ENCODE assay signal across 14 cellular contexts in genomic region chr1:47024138-47024856, GRCh38. TPM values are rescaled to one million over a fixed set of nuclear protein-coding genes. Genes with fewer than 3 reads are reported as not detected.
DNase-seq lines count a peak whose midpoint lies in the region; ATAC-seq and TF ChIP-seq lines count a peak whose summit lies in the region.
"Had no signal": no experiment of that assay in that cellular context is flagged by ENCODE, and none has a peak within 500 bp of the region (broad histone marks: within the 10 kb centered on the region; RNA-seq: fewer than 3 reads in every experiment).

No MANE protein-coding gene starts in this region.

- no peak overlapping the region for H2BK5ac ChIP-seq in mesendoderm (ENCODE audit: low read length)

- peak overlapping the region; percentile 92 to 97 for H3K27ac ChIP-seq in coronary artery
- no peak overlapping the region for H3K27ac ChIP-seq in mesendoderm (ENCODE audit: low read depth, low read length)
- H3K27ac ChIP-seq in tibial nerve = peak overlapping the region in 3 of 4 donors; percentile 66 to 79 (median 79)

- peak overlapping the region; percentile 59 for H3K9ac ChIP-seq in mesendoderm (ENCODE audit: low read length)

- no peak overlapping the region for H2BK15ac ChIP-seq in mesendoderm (replicated peaks; ENCODE audit: low read depth)

- H3K4me1 ChIP-seq in mesendoderm (ENCODE audit: control insufficient read depth, low read depth, low read length) (peaks cover 16% of the 10 kb centered on the region), tibial nerve (peaks cover 0 to 51% (median 3%) of the 10 kb centered on the region in 4 donors)

- no peak overlapping the region for H4K8ac ChIP-seq in mesendoderm (ENCODE audit: low read depth, low read length)

- no peak for TF ChIP-seq POLR2A in tibial nerve (IDR thresholded peaks at IDR 0.05)

- H3K23ac ChIP-seq in mesendoderm (ENCODE audit: low read length) = no peak overlapping the region

- no peak overlapping the region for H2AK5ac ChIP-seq in mesendoderm (ENCODE audit: low read length)

- DNase-seq in NCI-H2227 (lab: John Stamatoyannopoulos, UW; ENCODE audit: unreplicated experiment) = peak; percentile 13
- no peak for DNase-seq in NCI-H2227 treated with DMSO at 0.1 percent for 48 hours (lab: John Stamatoyannopoulos, UW)
- no peak for DNase-seq in coronary artery (ENCODE audit: low spot score)
- DNase-seq in mesendoderm = peak; percentile 13
- DNase-seq in tibial nerve (ENCODE audit: low spot score in 2 of 2) = no peak
- DNase-seq in MV-4-11 (lab: John Stamatoyannopoulos, UW) = no peak
- no peak for DNase-seq in A172 (ENCODE audit: low spot score)
- DNase-seq: ACHN; activated effector memory CD4-positive, alpha-beta T cell treated with Interleukin-2 at 50 U/mL for 16 hours; HCEC 1CT; NCI-H1092 treated with DMSO at 0.1 percent for 48 hours; OCI-M1 had no signal

- H3K27me3 ChIP-seq in mesendoderm (ENCODE audit: insufficient read depth, low read length, poor library complexity) = no peaks in the 10 kb centered on the region
- no peaks in the 10 kb centered on the region for H3K27me3 ChIP-seq in tibial nerve

- TF ChIP-seq CTCF in coronary artery (IDR thresholded peaks at IDR 0.05) (no peak), tibial nerve (IDR thresholded peaks at IDR 0.05) (no peak)

- no peaks in the 10 kb centered on the region for H3K79me2 ChIP-seq in mesendoderm (ENCODE audit: control insufficient read depth, insufficient read depth, low read length)

- no peak for ATAC-seq in GM21423 (IDR thresholded peaks at IDR 0.05; ENCODE audit: unreplicated experiment)

- H3K56ac ChIP-seq in mesendoderm (ENCODE audit: low read length) = peak overlapping the region; percentile 83

- WGBS in mesendoderm (ENCODE audit: extremely low coverage, insufficient coverage, low lambda C conversion rate) = no CpG with 5 or more reads among the region's 8 CpGs
- WGBS in tibial nerve, 2 donors = 24 to 26% methylated on average over 8 of the region's 8 CpGs

- H3K4ac ChIP-seq in mesendoderm (ENCODE audit: low read depth, low read length) = no peak overlapping the region

- peak overlapping the region; percentile 64 for H3K4me2 ChIP-seq in mesendoderm (ENCODE audit: low read length)

- peak overlapping the region; percentile 80 for H3K4me3 ChIP-seq in coronary artery
- no peak overlapping the region for H3K4me3 ChIP-seq in mesendoderm (ENCODE audit: low read length)
- H3K4me3 ChIP-seq in tibial nerve = peak overlapping the region; percentile 17 to 53 (median 34)

- TF ChIP-seq EP300 in tibial nerve (IDR thresholded peaks at IDR 0.05) = no peak

- H2BK120ac ChIP-seq in mesendoderm (ENCODE audit: low read depth, low read length) = no peak overlapping the region

- H3K36me3 ChIP-seq in mesendoderm (ENCODE audit: control insufficient read depth, insufficient read depth, low read length) = no peaks in the 10 kb centered on the region
- no peaks in the 10 kb centered on the region for H3K36me3 ChIP-seq in tibial nerve

- H3K79me1 ChIP-seq in mesendoderm (ENCODE audit: low read length) = no peaks in the 10 kb centered on the region

- no peaks in the 10 kb centered on the region for H3K9me3 ChIP-seq in tibial nerve

- no peak overlapping the region for H4K5ac ChIP-seq in mesendoderm (ENCODE audit: low read length)

- no peak overlapping the region for H3K18ac ChIP-seq in mesendoderm (ENCODE audit: low read length)

RNA-seq across cellular contexts. Expression of gene CYP4X1, which starts 0.8 kb away (rescaled TPM):
- 1.4 TPM for polyA plus RNA-seq in mesendoderm (2013, experiment 1 of 2)
- 1.1 TPM for polyA plus RNA-seq in mesendoderm (2013, experiment 2 of 2)
- total RNA-seq in tibial nerve = 10 to 100 TPM; 40.6 to 49.5 (median 41.5) TPM
- total RNA-seq in A172 (2014; rRNA removed; shearing (Covaris generic)) = 0.29 and 0.98 TPM in 2 replicates

RNA-seq across cellular contexts. Expression of gene CYP4Z1, which starts 42.7 kb away (rescaled TPM):
- not detected for polyA plus RNA-seq in mesendoderm (2013, experiment 1 of 2)
- polyA plus RNA-seq in mesendoderm (2013, experiment 2 of 2) = not detected
- 10 to 100 TPM in 2 of 4 donors, 1 to 10 TPM in 2; 8.5 to 12.9 (median 9.3) TPM for total RNA-seq in tibial nerve
- not detected in 2 replicates for total RNA-seq in A172 (2014; rRNA removed; shearing (Covaris generic))
- total RNA-seq: epithelial cell of proximal tubule had no signal

Comparison
In these comparisons a context has a peak if more than half of its experiments do, and no peak if none do; other contexts are left out.
1. DNase-seq: peak in NCI-H2227 (single experiment) and mesendoderm (single experiment); none in NCI-H2227 treated with DMSO at 0.1 percent for 48 hours (single experiment), coronary artery (single experiment), tibial nerve (0 of 2), MV-4-11 (single experiment) and A172 (single experiment).
2. RNA of gene CYP4X1, which starts 0.8 kb away (total RNA-seq): 40.6 to 49.5 TPM in tibial nerve; 0.29 to 0.98 TPM in A172; every median in the first group is over 10 times any median in the second.